ENCODE assay signal across 8 cellular contexts in genomic region chr1:35264861-35265260, GRCh38. TPM values are rescaled to one million over a fixed set of nuclear protein-coding genes. Genes with fewer than 3 reads are reported as not detected.
DNase-seq lines count a peak whose midpoint lies in the region; ATAC-seq lines count a peak whose summit lies in the region.

No MANE protein-coding gene starts in this region.

- in situ Hi-C loops in Caki2 (cut with HindIII; ENCODE audit: low pct_unique_long_range_greater_than_20kb, low sequenced_read_pairs): no loop called here

- H3K9me3 ChIP-seq in ectodermal cell (ENCODE audit: control insufficient read depth, low read length) (no peaks in the 10 kb centered on the region), neuron (ENCODE audit: low read length) (no peaks in the 10 kb centered on the region)

- peak overlapping the region; percentile 27 for H2AFZ ChIP-seq in neuron (ENCODE audit: low read depth, low read length)

- H3K27me3 ChIP-seq in ectodermal cell (ENCODE audit: control insufficient read depth, insufficient read depth, low read length, poor library complexity, severe bottlenecking): no peaks in the 10 kb centered on the region
- no peaks in the 10 kb centered on the region for H3K27me3 ChIP-seq in neuron (ENCODE audit: insufficient read depth, low read length)

- DNase-seq in Caki2 (ENCODE audit: low read depth): peak; percentile 36
- peak; percentile 35 to 52 for DNase-seq in NOMO-1 (lab: John Stamatoyannopoulos, UW; ENCODE audit: unreplicated experiment in 2 of 2)
- DNase-seq in D341Med (ENCODE audit: low spot score): no peak

- H3K4me1 ChIP-seq in ectodermal cell (ENCODE audit: control insufficient read depth, insufficient read depth, low read length): no peaks in the 10 kb centered on the region
- peaks cover 21% of the 10 kb centered on the region for H3K4me1 ChIP-seq in neuron (ENCODE audit: insufficient read depth, low read length)

- no peak overlapping the region for H3K4me3 ChIP-seq in ectodermal cell (ENCODE audit: insufficient read depth, low read depth, low read length)
- H3K4me3 ChIP-seq in neuron (ENCODE audit: low read length): no peak overlapping the region

- 82 to 88% methylated on average over 5 to 6 of the region's 6 CpGs for WGBS in ectodermal cell, 2 experiments

- peak overlapping the region; percentile 26 for H3K27ac ChIP-seq in ectodermal cell (ENCODE audit: insufficient read depth, low read depth, low read length, poor library complexity, severe bottlenecking)

- ATAC-seq in HG03196 (IDR thresholded peaks at IDR 0.05; ENCODE audit: unreplicated experiment) (no peak), HG02840 (IDR thresholded peaks at IDR 0.05; ENCODE audit: low FRiP score, unreplicated experiment) (no peak), GM18867 (IDR thresholded peaks at IDR 0.05; ENCODE audit: unreplicated experiment) (no peak)

- H3K36me3 ChIP-seq in ectodermal cell (ENCODE audit: control insufficient read depth, insufficient read depth, low read length): no peaks in the 10 kb centered on the region
- H3K36me3 ChIP-seq in neuron (ENCODE audit: insufficient read depth, low read length): no peaks in the 10 kb centered on the region

RNA-seq across cellular contexts. Expression of gene ZMYM4, which starts 3.6 kb away (rescaled TPM):
- 9.7 and 12.3 TPM in 2 replicates for total RNA-seq in Caki2 (2014; rRNA removed; shearing (Covaris generic); ENCODE audit: low replicate concordance)
- 87.7 TPM for polyA plus RNA-seq in ectodermal cell (2013, experiment 1 of 4)
- 88.1 TPM for polyA plus RNA-seq in ectodermal cell (2013, experiment 2 of 4)
- 57.5 TPM for polyA plus RNA-seq in ectodermal cell (2013, experiment 3 of 4)
- 65.2 TPM for polyA plus RNA-seq in ectodermal cell (2013, experiment 4 of 4)
